Comparison of ENCODE assay signal across 13 cellular contexts in genomic region chr15:58522391-58522790, GRCh38.
DNase-seq lines count a peak whose midpoint lies in the region; ATAC-seq and TF ChIP-seq lines count a peak whose summit lies in the region.
"Had no signal": no experiment of that assay in that cellular context is flagged by ENCODE, and none has a peak within 500 bp of the region (broad histone marks: within the 10 kb centered on the region; RNA-seq: fewer than 3 reads in every experiment).

No MANE protein-coding gene starts in this region.

- H3K36me3 ChIP-seq in tibial nerve = no peaks in the 10 kb centered on the region

- H3K27me3 ChIP-seq in foreskin keratinocyte (no peaks in the 10 kb centered on the region), tibial nerve (no peaks in the 10 kb centered on the region)

- CTCF ChIA-PET in activated CD8-positive, alpha-beta T cell treated with anti-CD3 and anti-CD28 coated beads, Interleukin-2, amount 10 ng/mL, durations not matched to agents 7 days and 5 days (lab: Charles Lee) = no interaction called here
- CTCF ChIA-PET in activated CD8-positive, alpha-beta T cell treated with anti-CD3 and anti-CD28 coated beads for 36 hours (lab: Charles Lee) = interaction anchor here (0.7 kb wide), 1 partner anchor 58 kb away, joined by 3 read pairs; no protein-coding TSS in a partner anchor

- POLR2A ChIA-PET in activated CD8-positive, alpha-beta T cell treated with anti-CD3 and anti-CD28 coated beads, Interleukin-2, amount 10 ng/mL, durations not matched to agents 7 days and 5 days (lab: Charles Lee) = no interaction called here
- POLR2A ChIA-PET in activated CD8-positive, alpha-beta T cell treated with anti-CD3 and anti-CD28 coated beads for 36 hours (lab: Charles Lee) = no interaction called here

- H3K4me1 ChIP-seq in foreskin keratinocyte = peaks cover 16% of the 10 kb centered on the region
- peaks cover 0 to 75% (median 20%) of the 10 kb centered on the region in 4 donors for H3K4me1 ChIP-seq in tibial nerve

- no peaks in the 10 kb centered on the region for H3K27me3 Mint-ChIP-seq in activated CD8-positive, alpha-beta T cell treated with anti-CD3 and anti-CD28 coated beads, Interleukin-2, amount 10 ng/mL, durations not matched to agents 7 days and 5 days (ENCODE audit: low read depth)
- H3K27me3 Mint-ChIP-seq in activated CD8-positive, alpha-beta T cell treated with anti-CD3 and anti-CD28 coated beads for 36 hours = no peaks in the 10 kb centered on the region
- H3K27me3 Mint-ChIP-seq in natural killer cell treated with Interleukin-12 subunit alpha and Interleukin-12 subunit beta and Interleukin-15 and Interleukin-18, amount 100 ng/mL, for 72 hours = no peaks in the 10 kb centered on the region
- H3K27me3 Mint-ChIP-seq: activated naive CD8-positive, alpha-beta T cell treated with anti-CD3 and anti-CD28 coated beads, Interleukin-2, amount 50 U/mL, for 24 hours had no signal

- no peaks in the 10 kb centered on the region for H3K36me3 Mint-ChIP-seq in activated CD8-positive, alpha-beta T cell treated with anti-CD3 and anti-CD28 coated beads, Interleukin-2, amount 10 ng/mL, durations not matched to agents 7 days and 5 days (ENCODE audit: low read depth)
- H3K36me3 Mint-ChIP-seq in activated CD8-positive, alpha-beta T cell treated with anti-CD3 and anti-CD28 coated beads for 36 hours (ENCODE audit: low read depth) = no peaks in the 10 kb centered on the region
- no peaks in the 10 kb centered on the region for H3K36me3 Mint-ChIP-seq in natural killer cell treated with Interleukin-12 subunit alpha and Interleukin-12 subunit beta and Interleukin-15 and Interleukin-18, amount 100 ng/mL, for 72 hours

- H3K27ac Mint-ChIP-seq in activated CD8-positive, alpha-beta T cell treated with anti-CD3 and anti-CD28 coated beads, Interleukin-2, amount 10 ng/mL, durations not matched to agents 7 days and 5 days = peak overlapping the region; percentile 58
- H3K27ac Mint-ChIP-seq in activated CD8-positive, alpha-beta T cell treated with anti-CD3 and anti-CD28 coated beads for 36 hours = no peak overlapping the region
- H3K27ac Mint-ChIP-seq in natural killer cell treated with Interleukin-12 subunit alpha and Interleukin-12 subunit beta and Interleukin-15 and Interleukin-18, amount 100 ng/mL, for 72 hours = peak overlapping the region; percentile 23 to 35
- H3K27ac Mint-ChIP-seq: activated naive CD8-positive, alpha-beta T cell treated with anti-CD3 and anti-CD28 coated beads, Interleukin-2, amount 50 U/mL, for 24 hours had no signal

- peaks cover 44% of the 10 kb centered on the region for H3K4me1 Mint-ChIP-seq in activated CD8-positive, alpha-beta T cell treated with anti-CD3 and anti-CD28 coated beads, Interleukin-2, amount 10 ng/mL, durations not matched to agents 7 days and 5 days (ENCODE audit: low read depth)
- H3K4me1 Mint-ChIP-seq in activated CD8-positive, alpha-beta T cell treated with anti-CD3 and anti-CD28 coated beads for 36 hours (ENCODE audit: low read depth) = peaks cover 32% of the 10 kb centered on the region
- H3K4me1 Mint-ChIP-seq in natural killer cell treated with Interleukin-12 subunit alpha and Interleukin-12 subunit beta and Interleukin-15 and Interleukin-18, amount 100 ng/mL, for 72 hours (ENCODE audit: low read depth in 2 of 2) = peaks cover 34 to 53% of the 10 kb centered on the region in 2 donors

- peak in 1 of 2 donors; percentile 39 for TF ChIP-seq EP300 in tibial nerve (IDR thresholded peaks at IDR 0.05)

- no peaks in the 10 kb centered on the region for H3K9me3 Mint-ChIP-seq in activated CD8-positive, alpha-beta T cell treated with anti-CD3 and anti-CD28 coated beads, Interleukin-2, amount 10 ng/mL, durations not matched to agents 7 days and 5 days (ENCODE audit: insufficient read depth)
- H3K9me3 Mint-ChIP-seq in activated CD8-positive, alpha-beta T cell treated with anti-CD3 and anti-CD28 coated beads for 36 hours = no peaks in the 10 kb centered on the region
- H3K9me3 Mint-ChIP-seq in natural killer cell treated with Interleukin-12 subunit alpha and Interleukin-12 subunit beta and Interleukin-15 and Interleukin-18, amount 100 ng/mL, for 72 hours = no peaks in the 10 kb centered on the region
- H3K9me3 Mint-ChIP-seq: activated naive CD8-positive, alpha-beta T cell treated with anti-CD3 and anti-CD28 coated beads, Interleukin-2, amount 50 U/mL, for 24 hours had no signal

- intact Hi-C loops in activated CD8-positive, alpha-beta T cell treated with anti-CD3 and anti-CD28 coated beads for 36 hours (cut with micrococcal nuclease) = no loop called here

- ATAC-seq in activated CD8-positive, alpha-beta T cell treated with anti-CD3 and anti-CD28 coated beads, Interleukin-2, amount 10 ng/mL, durations not matched to agents 7 days and 5 days = no peak
- ATAC-seq in activated CD8-positive, alpha-beta T cell treated with anti-CD3 and anti-CD28 coated beads for 36 hours = no peak
- ATAC-seq in foreskin keratinocyte = no peak
- ATAC-seq in natural killer cell treated with Interleukin-12 subunit alpha and Interleukin-12 subunit beta and Interleukin-15 and Interleukin-18, amount 100 ng/mL, for 72 hours = no peak
- ATAC-seq in HG03095 (IDR thresholded peaks at IDR 0.05; ENCODE audit: unreplicated experiment) = no peak
- ATAC-seq in HG02885 (IDR thresholded peaks at IDR 0.05; ENCODE audit: poor library complexity, unreplicated experiment) = no peak
- ATAC-seq: activated naive CD8-positive, alpha-beta T cell treated with anti-CD3 and anti-CD28 coated beads, Interleukin-2, amount 50 U/mL, for 24 hours; left colon had no signal

- H3K9me3 ChIP-seq in tibial nerve = no peaks in the 10 kb centered on the region

- TF ChIP-seq CTCF in activated CD8-positive, alpha-beta T cell treated with anti-CD3 and anti-CD28 coated beads for 36 hours (IDR thresholded peaks at IDR 0.05) = no peak
- TF ChIP-seq CTCF in foreskin keratinocyte (conservative IDR thresholded peaks at IDR 0.05) (no peak), tibial nerve (IDR thresholded peaks at IDR 0.05) (no peak)

- 53 to 54% methylated on average over 8 to 9 of the region's 9 CpGs for WGBS in tibial nerve, 2 donors

- no peak for DNase-seq in activated CD8-positive, alpha-beta T cell treated with anti-CD3 and anti-CD28 coated beads, Interleukin-2, amount 10 ng/mL, durations not matched to agents 7 days and 5 days
- DNase-seq in activated CD8-positive, alpha-beta T cell treated with anti-CD3 and anti-CD28 coated beads for 36 hours = no peak
- DNase-seq in foreskin keratinocyte (peak in 1 of 2 donors; percentile 33), tibial nerve (ENCODE audit: low spot score in 2 of 2) (no peak), DMS114 treated with DMSO at 0.1 percent for 48 hours (lab: John Stamatoyannopoulos, UW; ENCODE audit: unreplicated experiment) (no peak)
- no peak for DNase-seq in natural killer cell treated with Interleukin-12 subunit alpha and Interleukin-12 subunit beta and Interleukin-15 and Interleukin-18, amount 100 ng/mL, for 72 hours (ENCODE audit: low spot score)
- DNase-seq: 8988T; activated naive CD8-positive, alpha-beta T cell treated with anti-CD3 and anti-CD28 coated beads, Interleukin-2, amount 50 U/mL, for 24 hours; Karpas-422; left colon; SIG-M5 had no signal

- H3K27ac ChIP-seq in foreskin keratinocyte (peak overlapping the region; percentile 40), tibial nerve (peak overlapping the region; percentile 22 to 81 (median 62))

- H3K4me3 ChIP-seq in tibial nerve = no peak overlapping the region

- TF ChIP-seq POLR2A in tibial nerve (IDR thresholded peaks at IDR 0.05) = no peak

- no peak overlapping the region for H3K4me3 Mint-ChIP-seq in activated CD8-positive, alpha-beta T cell treated with anti-CD3 and anti-CD28 coated beads, Interleukin-2, amount 10 ng/mL, durations not matched to agents 7 days and 5 days
- H3K4me3 Mint-ChIP-seq in activated CD8-positive, alpha-beta T cell treated with anti-CD3 and anti-CD28 coated beads for 36 hours = no peak overlapping the region
- H3K4me3 Mint-ChIP-seq in natural killer cell treated with Interleukin-12 subunit alpha and Interleukin-12 subunit beta and Interleukin-15 and Interleukin-18, amount 100 ng/mL, for 72 hours = no peak overlapping the region
- H3K4me3 Mint-ChIP-seq: activated naive CD8-positive, alpha-beta T cell treated with anti-CD3 and anti-CD28 coated beads, Interleukin-2, amount 50 U/mL, for 24 hours had no signal
